In genomic region chr4:177016541-177017141, GRCh38 we compare ENCODE assay signal across 23 cellular contexts.
DNase-seq lines count a peak whose midpoint lies in the region; ATAC-seq, FAIRE-seq and TF ChIP-seq lines count a peak whose summit lies in the region.
"Had no signal": no experiment of that assay in that cellular context is flagged by ENCODE, and none has a peak within 500 bp of the region (broad histone marks: within the 10 kb centered on the region; RNA-seq: fewer than 3 reads in every experiment).

No MANE protein-coding gene starts in this region.

- TF ChIP-seq POLR2A in H54 (IDR thresholded peaks at IDR 0.05; ENCODE audit: low read depth, low read length), result no peak

- no peak for FAIRE-seq in H54 (lab: Jason Lieb, UNC)
- FAIRE-seq: GM19239 had no signal

- H3K36me3 ChIP-seq in osteoblast (ENCODE audit: insufficient read depth, low read length), result no peaks in the 10 kb centered on the region
- H3K36me3 ChIP-seq: BLaER1 treated with 17β-estradiol and CSF1 and Interleukin-3, amounts not matched to agents 10 nM and 100 nM; tibial artery had no signal

- H2AFZ ChIP-seq in osteoblast (ENCODE audit: low read length), result no peak overlapping the region

- TF ChIP-seq CTCF in osteoblast (IDR thresholded peaks at IDR 0.05; ENCODE audit: extremely low read depth, low read depth, low read length), result no peak

- no peak overlapping the region for H3K4me3 ChIP-seq in osteoblast (ENCODE audit: insufficient read depth, low read length)
- H3K4me3 ChIP-seq: BLaER1 treated with 17β-estradiol and CSF1 and Interleukin-3, amounts not matched to agents 10 nM and 100 nM; body of pancreas; psoas muscle; tibial artery had no signal

- H3K27ac ChIP-seq in osteoblast (ENCODE audit: low read depth, low read length), result peak overlapping the region; percentile 81
- H3K27ac ChIP-seq: BLaER1 treated with 17β-estradiol and CSF1 and Interleukin-3, amounts not matched to agents 10 nM and 100 nM; body of pancreas; psoas muscle; tibial artery had no signal

- peak overlapping the region; percentile 25 for H3K4me2 ChIP-seq in osteoblast (ENCODE audit: insufficient read depth, low read length)
- H3K4me2 ChIP-seq: BLaER1 treated with 17β-estradiol and CSF1 and Interleukin-3, amounts not matched to agents 10 nM and 100 nM had no signal

- no peak for ATAC-seq in HG02870 (IDR thresholded peaks at IDR 0.05; ENCODE audit: unreplicated experiment)
- ATAC-seq: body of pancreas; esophagus mucosa; Panc1; psoas muscle; stimulated activated effector memory CD8-positive, alpha-beta T cell treated with anti-CD3 and anti-CD28 coated beads, Interleukin-12 subunit alpha, Interleukin-12 subunit beta, amount 100 ng/mL, for 72 hours had no signal

- H3K4me1 ChIP-seq in osteoblast (ENCODE audit: insufficient read depth, low read length), result peaks cover 22% of the 10 kb centered on the region
- H3K4me1 ChIP-seq: BLaER1 treated with 17β-estradiol and CSF1 and Interleukin-3, amounts not matched to agents 10 nM and 100 nM; body of pancreas; psoas muscle; tibial artery had no signal

- H3K9me3 ChIP-seq in osteoblast (ENCODE audit: low read depth, low read length), result peaks cover 9% of the 10 kb centered on the region

- H4K20me1 ChIP-seq in osteoblast (ENCODE audit: insufficient read depth, low read length), result no peaks in the 10 kb centered on the region
- H4K20me1 ChIP-seq: BLaER1 treated with 17β-estradiol and CSF1 and Interleukin-3, amounts not matched to agents 10 nM and 100 nM had no signal

- H3K79me2 ChIP-seq in osteoblast (ENCODE audit: insufficient read depth, low read length), result no peaks in the 10 kb centered on the region

- H3K27me3 ChIP-seq in osteoblast (ENCODE audit: insufficient read depth, low read length), result no peaks in the 10 kb centered on the region
- H3K27me3 ChIP-seq: BLaER1 treated with 17β-estradiol and CSF1 and Interleukin-3, amounts not matched to agents 10 nM and 100 nM; body of pancreas; tibial artery had no signal

- peak; percentile 74 for DNase-seq in ELR (ENCODE audit: low read depth)
- peak; percentile 76 for DNase-seq in NCI-H69 (lab: John Stamatoyannopoulos, UW)
- DNase-seq in dedifferentiated amniotic fluid mesenchymal stem cell (ENCODE audit: extremely low spot score), result peak; percentile 43
- no peak for DNase-seq in osteoblast (ENCODE audit: insufficient read length, low spot score, missing footprints)
- no peak for DNase-seq in stimulated activated naive CD4-positive, alpha-beta T cell treated with Interleukin-2 at 50 U/mL for 16 hours (lab: John Stamatoyannopoulos, UW)
- no peak for DNase-seq in NCI-H1436 (lab: John Stamatoyannopoulos, UW)
- no peak for DNase-seq in H54 (ENCODE audit: insufficient read length, low spot score)
- DNase-seq: activated CD4-positive, alpha-beta T cell treated with anti-CD3 and anti-CD28 coated beads, Interleukin-2, amount 10 ng/mL, durations not matched to agents 7 days and 5 days; activated naive CD4-positive, alpha-beta T cell treated with anti-CD3 and anti-CD28 coated beads, Interleukin-2, amount 10 ng/mL, durations not matched to agents 7 days and 5 days; activated T-cell treated with anti-CD3 and anti-CD28 coated beads for 4 hours; body of pancreas; dermis blood vessel endothelial cell; hippocampal formation; kidney glomerular epithelial cell; NCI-H1930; psoas muscle; tibial artery had no signal

Comparison
In these comparisons a context has a peak if more than half of its experiments do, and no peak if none do; other contexts are left out.
1. DNase-seq: peak in ELR (single experiment), NCI-H69 (single experiment) and dedifferentiated amniotic fluid mesenchymal stem cell (single experiment); none in osteoblast (single experiment), stimulated activated naive CD4-positive, alpha-beta T cell treated with Interleukin-2 at 50 U/mL for 16 hours (single experiment), NCI-H1436 (single experiment) and H54 (single experiment).